12 cellular contexts compared by ENCODE assay signal in genomic region chr3:66153961-66154923, GRCh38.
A peak's percentile ranks its signal among the peaks of the same experiment; 100 is the strongest.
DNase-seq lines count a peak whose midpoint lies in the region; ATAC-seq, FAIRE-seq and TF ChIP-seq lines count a peak whose summit lies in the region.
"Had no signal": no experiment of that assay in that cellular context is flagged by ENCODE, and none has a peak within 500 bp of the region (broad histone marks: within the 10 kb centered on the region; RNA-seq: fewer than 3 reads in every experiment).

No MANE protein-coding gene starts in this region.

- H3K4ac ChIP-seq in IMR-90 (ENCODE audit: low read depth, low read length) = no peak overlapping the region
- no peak overlapping the region for H3K4ac ChIP-seq in H1 (replicated peaks; ENCODE audit: insufficient read length, low read depth, low read length)

- CTCF ChIA-PET in IMR-90 (lab: Yijun Ruan, JAX) (interaction anchor here (0.6 to 0.8 kb wide), 2 partner anchors 14 to 96 kb away, joined by 3 to 4 read pairs; no protein-coding TSS in a partner anchor), H1 (lab: Charles Lee; ENCODE audit: partially characterized antibody) (interaction anchor here (1.0 to 1.1 kb wide), 2 partner anchors 15 to 29 kb away, joined by 3 to 6 read pairs; no protein-coding TSS in a partner anchor)

- H3K27me3 ChIP-seq in IMR-90 (ENCODE audit: control insufficient read depth, insufficient read depth, low read length) (peaks cover 9% of the 10 kb centered on the region), H1 (replicated peaks in 1 of 4; ENCODE audit: control insufficient read depth in 3 of 4, extremely low read depth in 1 of 4, insufficient read depth in 3 of 4, low read length in 3 of 4) (no peaks in the 10 kb centered on the region), lower lobe of right lung (ENCODE audit: low read depth) (no peaks in the 10 kb centered on the region), testis (no peaks in the 10 kb centered on the region)

- H4K5ac ChIP-seq in IMR-90 (ENCODE audit: low read depth, low read length) (no peak overlapping the region), H1 (ENCODE audit: insufficient read length, low read depth, low read length) (no peak overlapping the region)

- FAIRE-seq in H1 (lab: Jason Lieb, UNC) = no peak
- FAIRE-seq: G401.6 had no signal

- no peak overlapping the region for H2AK5ac ChIP-seq in IMR-90 (ENCODE audit: low read depth, low read length)
- H2AK5ac ChIP-seq in H1 (ENCODE audit: low read depth, low read length) = no peak overlapping the region

- H3K56ac ChIP-seq in IMR-90 (ENCODE audit: extremely low read depth, insufficient read depth, low read length) (no peak overlapping the region), H1 (replicated peaks; ENCODE audit: insufficient read length, low read depth, low read length) (no peak overlapping the region)

- H4K8ac ChIP-seq in IMR-90 (ENCODE audit: low read depth in 2 of 2, low read length in 2 of 2) = no peak overlapping the region
- no peak overlapping the region for H4K8ac ChIP-seq in H1 (ENCODE audit: extremely low read depth, insufficient read depth, low read length)

- H3K36me3 ChIP-seq in IMR-90 (ENCODE audit: control insufficient read depth, insufficient read depth, low read length) (no peaks in the 10 kb centered on the region), H1 (ENCODE audit: control insufficient read depth in 2 of 4, insufficient read depth in 4 of 4, low read length in 3 of 4) (no peaks in the 10 kb centered on the region; a peak in 1 of 8 replicates), lower lobe of right lung (no peaks in the 10 kb centered on the region), testis (ENCODE audit: low read depth, missing control alignments) (no peaks in the 10 kb centered on the region)

- H2BK120ac ChIP-seq in IMR-90 (ENCODE audit: low read depth, low read length) (no peak overlapping the region), H1 (replicated peaks; ENCODE audit: low read depth, low read length) (no peak overlapping the region)

- H4K20me1 ChIP-seq in IMR-90 (ENCODE audit: insufficient read depth, low read length) (no peaks in the 10 kb centered on the region), H1 (replicated peaks in 1 of 2; ENCODE audit: control insufficient read depth in 1 of 2, insufficient read depth in 2 of 2, low read length in 2 of 2) (no peaks in the 10 kb centered on the region)

- H2BK15ac ChIP-seq in IMR-90 (ENCODE audit: low read depth, low read length) (no peak overlapping the region), H1 (ENCODE audit: low read length) (no peak overlapping the region)

- TF ChIP-seq CTCF in IMR-90 (conservative IDR thresholded peaks at IDR 0.05; ENCODE audit: low read depth, low read length) = no peak
- no peak for TF ChIP-seq CTCF in H1 (IDR thresholded peaks at IDR 0.05; ENCODE audit: control extremely low read depth in 1 of 3, insufficient read depth in 1 of 3, low read depth in 1 of 3, low read length in 3 of 3)
- no peak for TF ChIP-seq CTCF in lower lobe of right lung (IDR thresholded peaks at IDR 0.05)
- no peak for TF ChIP-seq CTCF in testis (IDR thresholded peaks at IDR 0.05)

- no peak for TF ChIP-seq POLR2A in IMR-90 (IDR thresholded peaks at IDR 0.05; ENCODE audit: low read depth, low read length)
- no peak for TF ChIP-seq POLR2A in H1 (IDR thresholded peaks at IDR 0.05; ENCODE audit: control extremely low read depth in 1 of 2, low read depth in 2 of 2, low read length in 2 of 2)
- no peak for TF ChIP-seq POLR2A in testis (IDR thresholded peaks at IDR 0.05)

- WGBS in IMR-90 (ENCODE audit: extremely low coverage in 2 of 2, insufficient read length in 1 of 2), 2 experiments = 31% methylated on average over 2 of the region's 22 CpGs; no CpG with 5 or more reads in 1 of the 2 experiments
- WGBS in H1 (ENCODE audit: extremely low coverage in 1 of 2, insufficient coverage in 1 of 2, insufficient read length in 1 of 2, insufficient replicate concordance in 2 of 2, low coverage in 1 of 2, low lambda C conversion rate in 2 of 2, missing lambda C conversion rate in 1 of 2), 2 experiments = 82% methylated on average over 22 of the region's 22 CpGs; no CpG with 5 or more reads in 1 of the 2 experiments
- 27% methylated on average over 22 of the region's 22 CpGs for WGBS in testis, 2 donors

- in situ Hi-C loops in IMR-90 (cut with MboI; ENCODE audit: low sequenced_read_pairs) = no loop called here

- H3K4me3 ChIP-seq in IMR-90 (ENCODE audit: insufficient read depth, low read depth, low read length) (peak overlapping the region; percentile 24; the same call in 1 of the 2 replicates), H1 (ENCODE audit: extremely low read depth in 1 of 4, insufficient read depth in 2 of 4, low read depth in 3 of 4, low read length in 4 of 4) (no peak overlapping the region), lower lobe of right lung (peak overlapping the region; percentile 32), testis (peak overlapping the region; percentile 4 to 5)

- ATAC-seq in IMR-90 (ENCODE audit: low read depth) = peak; percentile 83
- ATAC-seq in lower lobe of right lung = peak; percentile 24 to 46
- ATAC-seq in HG03565 (IDR thresholded peaks at IDR 0.05; ENCODE audit: unreplicated experiment) = no peak
- ATAC-seq in HG02970 (IDR thresholded peaks at IDR 0.05; ENCODE audit: low FRiP score, unreplicated experiment) = no peak

- intact Hi-C loops in IMR-90 (cut with micrococcal nuclease) = no loop called here
- intact Hi-C loops in lower lobe of right lung (cut with DNase I) = no loop called here
- intact Hi-C loops in testis (cut with DNase I; ENCODE audit: low total_unique reads) = no loop called here

- H3K9ac ChIP-seq in IMR-90 (ENCODE audit: low read depth, low read length) (0 out of 2 replicates have a peak overlapping the region, but pooled peaks have one; percentile 15), H1 (replicated peaks in 1 of 4; ENCODE audit: extremely low read depth in 1 of 4, low read depth in 3 of 4, low read length in 3 of 4) (no peak overlapping the region; a peak in 2 of 7 replicates)

- no peak overlapping the region for H2AK9ac ChIP-seq in IMR-90 (replicated peaks; ENCODE audit: low read depth, low read length, poor library complexity)

- H3K79me2 ChIP-seq in H1 (ENCODE audit: control insufficient read depth in 1 of 2, insufficient read depth in 2 of 2, low read length in 2 of 2) = no peaks in the 10 kb centered on the region

- H2BK20ac ChIP-seq in IMR-90 (ENCODE audit: low read depth, low read length) (no peak overlapping the region), H1 (ENCODE audit: low read length) (no peak overlapping the region)

- H3K23ac ChIP-seq in IMR-90 (ENCODE audit: low read depth, low read length) (no peak overlapping the region), H1 (ENCODE audit: insufficient read length) (no peak overlapping the region)

- peaks cover 2% of the 10 kb centered on the region; the same call in 1 of the 2 replicates for H3K4me1 ChIP-seq in IMR-90 (ENCODE audit: control insufficient read depth, insufficient read depth, low read length)
- peaks cover 0 to 10% (median 2%) of the 10 kb centered on the region in 4 experiments; a peak in 2 of 7 replicates for H3K4me1 ChIP-seq in H1 (replicated peaks in 1 of 4; ENCODE audit: control insufficient read depth in 3 of 4, insufficient read depth in 4 of 4, low read length in 3 of 4)
- no peaks in the 10 kb centered on the region for H3K4me1 ChIP-seq in lower lobe of right lung
- H3K4me1 ChIP-seq in testis = no peaks in the 10 kb centered on the region

- H3K18ac ChIP-seq in IMR-90 (ENCODE audit: low read depth, low read length) (no peak overlapping the region), H1 (ENCODE audit: extremely low read depth, low read length) (no peak overlapping the region)

- no peak for TF ChIP-seq EP300 in H1 (IDR thresholded peaks at IDR 0.05; ENCODE audit: borderline replicate concordance in 1 of 2, low read depth in 2 of 2, low read length in 2 of 2)

- H3K27ac ChIP-seq in IMR-90 (ENCODE audit: insufficient read depth, low read length) (no peak overlapping the region), H1 (ENCODE audit: low read depth, low read length) (no peak overlapping the region), lower lobe of right lung (no peak overlapping the region), testis (peak overlapping the region; percentile 43 to 74)
- H3K27ac ChIP-seq: HL-60 had no signal

- H2AFZ ChIP-seq in IMR-90 (replicated peaks; ENCODE audit: low read length, poor library complexity) (peak overlapping the region; percentile 54), H1 (ENCODE audit: low read length) (peak overlapping the region; percentile 97)

- dilution Hi-C loops in IMR-90 (cut with HindIII; ENCODE audit: low sequenced_read_pairs, unreplicated experiment) = no loop called here

- H2BK5ac ChIP-seq in IMR-90 (ENCODE audit: low read depth, low read length, poor library complexity, severe bottlenecking) (no peak overlapping the region), H1 (ENCODE audit: low read depth, low read length) (no peak overlapping the region)

- H3K79me1 ChIP-seq in IMR-90 (ENCODE audit: low read depth in 1 of 2, low read length in 2 of 2) (no peaks in the 10 kb centered on the region), H1 (ENCODE audit: low read depth, low read length) (no peaks in the 10 kb centered on the region)

- H4K91ac ChIP-seq in IMR-90 (ENCODE audit: insufficient read depth, low read depth, low read length) (no peak overlapping the region), H1 (replicated peaks; ENCODE audit: insufficient read length, low read length) (no peak overlapping the region)

- POLR2A ChIA-PET in IMR-90 (lab: Charles Lee; ENCODE audit: unreplicated experiment) (no interaction called here), H1 (lab: Charles Lee; ENCODE audit: partially characterized antibody) (no interaction called here)

- TF ChIP-seq RAD21 in IMR-90 (IDR thresholded peaks at IDR 0.05; ENCODE audit: low read length) (no peak), H1 (IDR thresholded peaks at IDR 0.05 in 1 of 2, conservative IDR thresholded peaks at IDR 0.05 in 1 of 2; ENCODE audit: low read depth in 2 of 2, low read length in 2 of 2) (no peak)

- no peak overlapping the region for H2BK12ac ChIP-seq in H1 (ENCODE audit: low read depth, low read length)

- no peaks in the 10 kb centered on the region for H3K9me1 ChIP-seq in IMR-90 (ENCODE audit: insufficient read depth, low read length)

- H3K4me2 ChIP-seq in IMR-90 (ENCODE audit: low read depth, low read length) = peak overlapping the region; percentile 71
- 0 out of 4 replicates have a peak overlapping the region, but pooled peaks of 1 of the 2 experiments have one; percentile 22 for H3K4me2 ChIP-seq in H1 (ENCODE audit: insufficient read depth in 1 of 2, low read depth in 2 of 2, low read length in 2 of 2)

- H3K14ac ChIP-seq in IMR-90 (replicated peaks; ENCODE audit: low read depth, low read length) (no peak overlapping the region), H1 (ENCODE audit: insufficient read length) (no peak overlapping the region)

- H3K9me3 ChIP-seq in IMR-90 (ENCODE audit: control insufficient read depth, insufficient read depth, low read length) (no peaks in the 10 kb centered on the region), H1 (ENCODE audit: insufficient read depth in 2 of 2, low read depth in 1 of 2, low read length in 1 of 2) (no peaks in the 10 kb centered on the region), lower lobe of right lung (no peaks in the 10 kb centered on the region), testis (no peaks in the 10 kb centered on the region)

- DNase-seq in IMR-90 (peak; percentile 35), H1 (ENCODE audit: low read depth in 1 of 2, low spot score in 2 of 2) (no peak), lower lobe of right lung (no peak), testis (peak; percentile 32), germinal center (ENCODE audit: low spot score) (no peak)
- no peak for DNase-seq in activated CD4-positive, CD25-positive, alpha-beta regulatory T cell (lab: John Stamatoyannopoulos, UW)
- DNase-seq: activated naive CD4-positive, alpha-beta T cell treated with anti-CD3 and anti-CD28 coated beads, Interleukin-2, amount 10 ng/mL, durations not matched to agents 7 days and 5 days; NCI-H69 had no signal

- H3K23me2 ChIP-seq in H1 (ENCODE audit: low read depth, low read length) = no peaks in the 10 kb centered on the region

- BruUV-seq in IMR-90 (replicated peaks; lab: Mats Ljungman, UMichigan) = no TSS peak

Comparison
In these comparisons a context has a peak if more than half of its experiments do, and no peak if none do; other contexts are left out.
1. ATAC-seq: peak in IMR-90 (single experiment) and lower lobe of right lung (2 of 2); none in HG03565 (single experiment) and HG02970 (single experiment).
2. DNase-seq: peak in IMR-90 (single experiment) and testis (single experiment); none in H1 (0 of 2), lower lobe of right lung (single experiment), activated CD4-positive, CD25-positive, alpha-beta regulatory T cell (0 of 4) and germinal center (single experiment).
3. H3K27ac ChIP-seq: peak in testis (2 of 2); none in IMR-90 (single experiment), H1 (single experiment) and lower lobe of right lung (single experiment).
4. H3K4me3 ChIP-seq: peak in IMR-90 (single experiment), lower lobe of right lung (single experiment) and testis (2 of 2); none in H1 (0 of 4).